Comparison of ENCODE assay signal across 1 cellular context in the genomic region with DNA sequence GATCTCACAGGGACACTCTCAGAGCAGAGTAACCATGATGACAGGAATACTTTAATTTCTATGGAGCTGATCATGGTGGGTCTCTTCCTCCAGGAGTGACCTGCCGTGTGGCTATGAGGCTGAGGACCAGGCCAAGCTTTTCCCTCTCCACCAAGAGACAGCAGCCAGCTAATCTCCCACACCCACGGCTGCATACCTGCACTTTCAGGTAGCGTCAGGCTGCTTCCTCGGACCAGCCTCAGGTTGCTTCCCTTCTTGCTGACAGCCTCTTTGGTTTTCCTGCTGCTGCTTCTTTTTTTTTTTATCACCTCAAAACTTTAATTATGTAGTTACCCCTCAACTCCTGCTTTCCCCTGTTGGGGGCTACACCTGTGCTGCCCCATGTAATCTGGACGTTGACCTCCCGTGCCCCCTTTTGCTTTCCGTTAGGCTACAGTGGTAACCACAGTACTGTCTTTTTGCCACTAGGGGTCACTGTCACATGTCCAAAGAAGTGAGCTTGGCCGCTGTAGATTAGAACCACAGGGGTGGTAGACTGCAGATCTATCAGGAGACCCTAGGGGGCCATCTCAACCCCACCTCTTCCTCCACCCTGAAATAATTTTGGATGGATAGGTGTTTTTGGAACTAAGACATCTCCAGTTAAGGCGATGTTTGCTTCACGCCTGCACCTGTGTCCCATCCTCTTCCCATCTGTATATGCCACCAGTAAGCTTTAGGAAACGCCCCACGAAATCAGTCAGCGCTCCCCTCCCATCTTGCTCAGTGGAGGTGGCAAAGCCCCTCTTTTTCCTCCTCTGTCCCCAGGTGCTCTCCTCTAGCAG.
TF ChIP-seq lines count a peak whose summit lies in the region.

No MANE protein-coding gene starts in this region.

TF ChIP-seq in HepG2, 621 proteins besides CTCF, POLR2A, EP300 and RAD21 (continued from another document):
- TF ChIP-seq, protein P1, sequence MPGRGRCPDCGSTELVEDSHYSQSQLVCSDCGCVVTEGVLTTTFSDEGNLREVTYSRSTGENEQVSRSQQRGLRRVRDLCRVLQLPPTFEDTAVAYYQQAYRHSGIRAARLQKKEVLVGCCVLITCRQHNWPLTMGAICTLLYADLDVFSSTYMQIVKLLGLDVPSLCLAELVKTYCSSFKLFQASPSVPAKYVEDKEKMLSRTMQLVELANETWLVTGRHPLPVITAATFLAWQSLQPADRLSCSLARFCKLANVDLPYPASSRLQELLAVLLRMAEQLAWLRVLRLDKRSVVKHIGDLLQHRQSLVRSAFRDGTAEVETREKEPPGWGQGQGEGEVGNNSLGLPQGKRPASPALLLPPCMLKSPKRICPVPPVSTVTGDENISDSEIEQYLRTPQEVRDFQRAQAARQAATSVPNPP (CRISPR knock-in tag; IDR thresholded peaks at IDR 0.05), result no peak
- TF ChIP-seq SMAD1 (CRISPR knock-in tag; IDR thresholded peaks at IDR 0.05; ENCODE audit: borderline replicate concordance, low read depth), result peak; percentile 66; the same call in 1 of the 2 replicates
TF ChIP-seq in HepG2: peak in this region for 47.
